Comparison of ENCODE assay signal across 8 cellular contexts in the genomic region with DNA sequence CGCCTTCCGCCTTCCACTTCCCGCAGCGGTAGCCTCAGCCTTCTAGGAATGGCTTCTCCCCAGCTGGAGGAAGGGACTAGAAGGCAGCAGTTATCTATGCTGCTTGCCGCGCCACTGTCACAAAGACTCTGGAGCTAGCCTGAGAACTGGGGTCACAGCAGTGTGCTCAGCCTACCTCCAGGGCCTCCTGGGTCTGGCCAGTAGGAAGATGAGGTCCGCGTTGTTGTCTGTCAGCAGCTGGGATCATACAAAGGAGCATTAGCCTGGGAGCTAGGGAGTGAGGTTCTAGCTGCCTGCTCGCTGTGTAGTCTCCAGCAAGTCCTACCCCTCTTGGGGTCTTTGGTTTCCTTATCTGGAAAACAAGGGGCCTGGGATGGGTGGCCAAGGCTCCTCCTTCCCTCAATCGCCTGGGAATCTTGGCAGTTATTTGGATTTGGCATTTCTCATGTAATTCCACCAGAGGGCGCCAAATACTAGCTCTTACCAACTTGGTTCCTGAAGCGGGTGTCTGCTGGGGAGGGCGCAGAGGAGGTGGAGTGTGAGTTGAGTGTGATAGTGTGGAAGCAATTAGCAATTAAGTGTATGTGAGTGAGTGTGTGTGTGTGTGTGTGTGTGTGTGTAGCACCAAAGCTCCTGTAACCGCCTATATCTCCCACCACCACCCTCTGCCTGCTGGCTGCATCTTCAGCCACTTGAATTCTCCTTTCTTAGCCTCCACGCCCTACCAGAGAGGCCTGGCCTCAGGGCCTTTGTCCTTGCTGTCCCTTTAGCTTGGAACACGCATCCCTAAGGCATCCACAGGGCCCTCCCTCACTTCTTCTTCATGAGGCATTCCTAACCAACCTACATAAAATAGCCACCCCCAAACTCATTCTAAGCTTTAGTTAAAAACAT.
DNase-seq lines count a peak whose midpoint lies in the region; ATAC-seq, FAIRE-seq and TF ChIP-seq lines count a peak whose summit lies in the region.

No MANE protein-coding gene starts in this region.

- no peak overlapping the region for H2BK5ac ChIP-seq in trophoblast cell (ENCODE audit: low read depth, low read length, poor library complexity)

- no peaks in the 10 kb centered on the region for H3K79me1 ChIP-seq in trophoblast cell (ENCODE audit: low read length)

- intact Hi-C loops in head of caudate nucleus (cut with DNase I), result loop anchor here (2.0 kb wide), 1 partner anchor 127 kb away; no protein-coding TSS in a partner anchor

- H4K8ac ChIP-seq in trophoblast cell (ENCODE audit: low read depth, low read length), result no peak overlapping the region

- H2AFZ ChIP-seq in Karpas-422 (ENCODE audit: low read length), result no peak overlapping the region
- H2AFZ ChIP-seq in trophoblast cell (ENCODE audit: insufficient read depth, low read length, poor library complexity), result no peak overlapping the region

- no peak overlapping the region for H3K27ac Mint-ChIP-seq in activated naive CD8-positive, alpha-beta T cell treated with anti-CD3 and anti-CD28 coated beads for 36 hours

- TF ChIP-seq CTCF in GM13977 (IDR thresholded peaks at IDR 0.05; ENCODE audit: extremely low read depth, insufficient read depth, missing control alignments), result peak; percentile 67

- no peak for ATAC-seq in HG03469 (IDR thresholded peaks at IDR 0.05; ENCODE audit: unreplicated experiment)

- H3K9me3 ChIP-seq in Karpas-422 (ENCODE audit: low read length), result no peaks in the 10 kb centered on the region
- H3K9me3 ChIP-seq in trophoblast cell (ENCODE audit: insufficient read depth, low read depth, low read length), result no peaks in the 10 kb centered on the region

- no peak overlapping the region for H2BK120ac ChIP-seq in trophoblast cell (ENCODE audit: insufficient read depth, low read length, poor library complexity)

- WGBS in trophoblast cell (ENCODE audit: extremely low coverage, insufficient coverage, insufficient read length), result no CpG with 5 or more reads among the region's 16 CpGs

- no peak overlapping the region for H2BK12ac ChIP-seq in trophoblast cell (ENCODE audit: low read length)

- DNase-seq in AG08395 (ENCODE audit: low spot score) (peak; percentile 83), GM13977 (ENCODE audit: low spot score) (peak; percentile 79), Karpas-422 (peak; percentile 75), RCC 7860 (ENCODE audit: low spot score) (peak; percentile 60), head of caudate nucleus (peak; percentile 45 to 92 (median 78)), trophoblast cell (peak; percentile 45 to 87)
- DNase-seq in activated naive CD8-positive, alpha-beta T cell treated with anti-CD3 and anti-CD28 coated beads for 36 hours, result peak; percentile 17

- H3K9me2 ChIP-seq in Karpas-422 (replicated peaks; ENCODE audit: insufficient read depth, low read length), result no peaks in the 10 kb centered on the region

- no peak overlapping the region for H3K23ac ChIP-seq in trophoblast cell (ENCODE audit: low read length)

- H3K4me2 ChIP-seq in Karpas-422 (ENCODE audit: low read depth, low read length, poor library complexity, severe bottlenecking), result no peak overlapping the region
- no peak overlapping the region for H3K4me2 ChIP-seq in trophoblast cell (ENCODE audit: low read length)

- peak; percentile 59 for FAIRE-seq in RCC 7860 (lab: Jason Lieb, UNC)

- H3K36me3 Mint-ChIP-seq in activated naive CD8-positive, alpha-beta T cell treated with anti-CD3 and anti-CD28 coated beads for 36 hours, result no peaks in the 10 kb centered on the region

- H3K9ac ChIP-seq in Karpas-422 (ENCODE audit: low read length) (no peak overlapping the region), trophoblast cell (ENCODE audit: low read length) (no peak overlapping the region)

- H3K4me3 ChIP-seq in Karpas-422 (ENCODE audit: low read length) (no peak overlapping the region), trophoblast cell (ENCODE audit: low read depth, low read length) (no peak overlapping the region)

- H4K91ac ChIP-seq in trophoblast cell (ENCODE audit: low read depth, low read length), result no peak overlapping the region

- H4K20me1 ChIP-seq in Karpas-422 (ENCODE audit: insufficient read depth, low read depth, low read length), result no peaks in the 10 kb centered on the region

- H3K27ac ChIP-seq in Karpas-422 (ENCODE audit: low read length) (no peak overlapping the region), trophoblast cell (ENCODE audit: low read depth, low read length) (no peak overlapping the region)

- H3K36me3 ChIP-seq in Karpas-422 (ENCODE audit: insufficient read depth, low read length), result no peaks in the 10 kb centered on the region
- H3K36me3 ChIP-seq in trophoblast cell (ENCODE audit: control insufficient read depth in 1 of 2, insufficient read depth in 2 of 2, low read length in 2 of 2), result no peaks in the 10 kb centered on the region

- no peak overlapping the region for H3K18ac ChIP-seq in trophoblast cell (ENCODE audit: low read length)

- peaks cover 20% of the 10 kb centered on the region for H3K27me3 Mint-ChIP-seq in activated naive CD8-positive, alpha-beta T cell treated with anti-CD3 and anti-CD28 coated beads for 36 hours

- H4K12ac ChIP-seq in trophoblast cell (ENCODE audit: low read depth, low read length), result no peak overlapping the region

- no peak overlapping the region for H3K4me3 Mint-ChIP-seq in activated naive CD8-positive, alpha-beta T cell treated with anti-CD3 and anti-CD28 coated beads for 36 hours

- no peak overlapping the region for H2AK5ac ChIP-seq in trophoblast cell (ENCODE audit: low read length)

- H3K4ac ChIP-seq in trophoblast cell (ENCODE audit: low read depth, low read length), result no peak overlapping the region

- H3K27me3 ChIP-seq in Karpas-422 (ENCODE audit: low read length) (no peaks in the 10 kb centered on the region), trophoblast cell (ENCODE audit: insufficient read depth, low read length) (no peaks in the 10 kb centered on the region)

- in situ Hi-C loops in GM13977 (cut with MboI; ENCODE audit: low pct_unique_long_range_greater_than_20kb, low sequenced_read_pairs, unreplicated experiment), result no loop called here

- H3K79me2 ChIP-seq in Karpas-422 (ENCODE audit: low read length) (no peaks in the 10 kb centered on the region), trophoblast cell (ENCODE audit: control insufficient read depth, insufficient read depth, low read length, poor library complexity) (no peaks in the 10 kb centered on the region)

- no peak overlapping the region for H3K14ac ChIP-seq in trophoblast cell (ENCODE audit: low read length)

- no peaks in the 10 kb centered on the region for H3K4me1 Mint-ChIP-seq in activated naive CD8-positive, alpha-beta T cell treated with anti-CD3 and anti-CD28 coated beads for 36 hours

- H3K9me3 Mint-ChIP-seq in activated naive CD8-positive, alpha-beta T cell treated with anti-CD3 and anti-CD28 coated beads for 36 hours, result no peaks in the 10 kb centered on the region

- peaks cover 8% of the 10 kb centered on the region for H3K4me1 ChIP-seq in Karpas-422 (ENCODE audit: low read length)
- no peaks in the 10 kb centered on the region for H3K4me1 ChIP-seq in trophoblast cell (ENCODE audit: control insufficient read depth in 1 of 2, insufficient read depth in 2 of 2, low read length in 2 of 2)

Comparison
In these comparisons a context has a peak if more than half of its experiments do, and no peak if none do; other contexts are left out.
1. DNase-seq: peak in every context shown above with its lines; median percentile 83 in AG08395; 79 in GM13977; 78 in head of caudate nucleus; 75 in Karpas-422; 66 in trophoblast cell; 60 in RCC 7860; 17 in activated naive CD8-positive, alpha-beta T cell treated with anti-CD3 and anti-CD28 coated beads for 36 hours.